ENCODE assay signal across 36 cellular contexts in the genomic region with DNA sequence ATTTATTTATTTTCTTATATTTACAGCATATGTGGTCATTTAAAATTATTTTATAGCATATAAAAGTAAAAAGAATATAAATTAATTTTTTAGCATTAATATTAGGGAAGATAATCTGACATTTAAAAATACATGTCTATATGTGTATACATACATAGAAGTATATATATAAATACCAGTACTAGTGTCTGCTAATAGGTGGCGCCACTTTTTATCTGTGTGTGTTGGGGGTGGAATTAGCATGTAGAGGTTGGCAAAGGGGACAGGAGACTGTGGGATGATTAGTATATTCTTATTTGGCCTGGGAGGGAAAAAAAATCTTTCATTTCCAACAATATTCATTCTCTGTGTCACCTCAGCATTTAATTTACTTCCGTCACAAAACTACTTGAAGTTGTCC.
DNase-seq lines count a peak whose midpoint lies in the region; ATAC-seq, FAIRE-seq and TF ChIP-seq lines count a peak whose summit lies in the region.
"Had no signal": no experiment of that assay in that cellular context is flagged by ENCODE, and none has a peak within 500 bp of the region (broad histone marks: within the 10 kb centered on the region; RNA-seq: fewer than 3 reads in every experiment).

No MANE protein-coding gene starts in this region.

- H3K27ac ChIP-seq in Karpas-422 (ENCODE audit: low read length), result no peak overlapping the region
- H3K27ac ChIP-seq in neural progenitor cell, result no peak overlapping the region
- no peak overlapping the region for H3K27ac ChIP-seq in CD4-positive, alpha-beta memory T cell (ENCODE audit: low read depth, low read length)
- H3K27ac ChIP-seq: BLaER1, coronary artery, esophagus muscularis mucosa, gastrocnemius medialis, hepatocyte, neutrophil, prostate gland, sigmoid colon, uterus had no signal

- FAIRE-seq in colon (lab: Jason Lieb, UNC), result peak; percentile 14
- FAIRE-seq: GM12891 had no signal

- no peaks in the 10 kb centered on the region for H4K20me1 ChIP-seq in Karpas-422 (ENCODE audit: insufficient read depth, low read depth, low read length)
- no peaks in the 10 kb centered on the region for H4K20me1 ChIP-seq in neural progenitor cell (ENCODE audit: low read depth)
- H4K20me1 ChIP-seq: BLaER1 had no signal

- H3K4me1 ChIP-seq in Karpas-422 (ENCODE audit: low read length), result no peaks in the 10 kb centered on the region
- H3K4me1 ChIP-seq in neural progenitor cell, result peaks cover 38% of the 10 kb centered on the region
- H3K4me1 ChIP-seq in CD4-positive, alpha-beta memory T cell (ENCODE audit: insufficient read depth, low read length), result no peaks in the 10 kb centered on the region
- H3K4me1 ChIP-seq: BLaER1, gastrocnemius medialis, prostate gland, sigmoid colon, uterus had no signal

- H3K9me3 ChIP-seq in Karpas-422 (ENCODE audit: low read length) (no peaks in the 10 kb centered on the region), neural progenitor cell (ENCODE audit: low read depth) (no peaks in the 10 kb centered on the region)
- no peaks in the 10 kb centered on the region for H3K9me3 ChIP-seq in CD4-positive, alpha-beta memory T cell (ENCODE audit: control insufficient read depth in 1 of 2, low read length in 2 of 2)
- H3K9me3 ChIP-seq: BLaER1, Caco-2, esophagus muscularis mucosa, gastrocnemius medialis, neutrophil, prostate gland, sigmoid colon, uterus had no signal

- H3K27ac Mint-ChIP-seq in neural progenitor cell (no peak overlapping the region), Calu3 (ENCODE audit: unreplicated experiment) (no peak overlapping the region)
- no peak overlapping the region for H3K27ac Mint-ChIP-seq in activated naive CD4-positive, alpha-beta T cell treated with anti-CD3 and anti-CD28 coated beads, Interleukin-2, amount 50 U/mL, for 72 hours
- H3K27ac Mint-ChIP-seq in CD4-positive, alpha-beta memory T cell, result no peak overlapping the region
- H3K27ac Mint-ChIP-seq: activated CD4-positive, alpha-beta memory T cell treated with anti-CD3 and anti-CD28 coated beads, Interleukin-2, amount 10 ng/mL, durations not matched to agents 7 days and 5 days; activated naive CD4-positive, alpha-beta T cell treated with anti-CD3 and anti-CD28 coated beads, Interleukin-2, amount 50 U/mL, for 24 hours; activated T-helper 2 cell treated with anti-CD3 and anti-CD28 coated beads, Interferon-gamma antibody, Interleukin-2, Interleukin-4, amounts not matched to agents 10 μg/mL and 5 μg/mL and 100 μg/mL, durations not matched to agents 14 hours and 24 hours and 36 hours; HFFc6; memory B cell; stimulated activated naive B cell treated with anti-CD40 and anti-IgM and Interleukin-4, amounts not matched to agents 10 μg/mL and 1 μg/mL and 100 μg/mL, for 72 hours; T-helper 17 cell had no signal

- H3K9me3 Mint-ChIP-seq in neural progenitor cell (peaks cover 2% of the 10 kb centered on the region), Calu3 (ENCODE audit: low read depth, unreplicated experiment) (peaks cover 3% of the 10 kb centered on the region)
- no peaks in the 10 kb centered on the region for H3K9me3 Mint-ChIP-seq in activated naive CD4-positive, alpha-beta T cell treated with anti-CD3 and anti-CD28 coated beads, Interleukin-2, amount 50 U/mL, for 72 hours
- no peaks in the 10 kb centered on the region for H3K9me3 Mint-ChIP-seq in CD4-positive, alpha-beta memory T cell
- H3K9me3 Mint-ChIP-seq: activated CD4-positive, alpha-beta memory T cell treated with anti-CD3 and anti-CD28 coated beads, Interleukin-2, amount 10 ng/mL, durations not matched to agents 7 days and 5 days; activated naive CD4-positive, alpha-beta T cell treated with anti-CD3 and anti-CD28 coated beads, Interleukin-2, amount 50 U/mL, for 24 hours; activated T-helper 2 cell treated with anti-CD3 and anti-CD28 coated beads, Interferon-gamma antibody, Interleukin-2, Interleukin-4, amounts not matched to agents 10 μg/mL and 5 μg/mL and 100 μg/mL, durations not matched to agents 14 hours and 24 hours and 36 hours; memory B cell; stimulated activated naive B cell treated with anti-CD40 and anti-IgM and Interleukin-4, amounts not matched to agents 10 μg/mL and 1 μg/mL and 100 μg/mL, for 72 hours had no signal

- H3K27me3 Mint-ChIP-seq in neural progenitor cell (ENCODE audit: insufficient read depth, low read depth) (peaks cover 6% of the 10 kb centered on the region), Calu3 (ENCODE audit: unreplicated experiment) (no peaks in the 10 kb centered on the region)
- H3K27me3 Mint-ChIP-seq in CD4-positive, alpha-beta memory T cell, result no peaks in the 10 kb centered on the region
- H3K27me3 Mint-ChIP-seq: activated CD4-positive, alpha-beta memory T cell treated with anti-CD3 and anti-CD28 coated beads, Interleukin-2, amount 10 ng/mL, durations not matched to agents 7 days and 5 days; activated naive CD4-positive, alpha-beta T cell treated with anti-CD3 and anti-CD28 coated beads, Interleukin-2, amount 50 U/mL, for 24 hours; memory B cell; stimulated activated naive B cell treated with anti-CD40 and anti-IgM and Interleukin-4, amounts not matched to agents 10 μg/mL and 1 μg/mL and 100 μg/mL, for 72 hours; T-helper 17 cell had no signal

- TF ChIP-seq CTCF in neural progenitor cell (IDR thresholded peaks at IDR 0.05) (peak; percentile 39), Calu3 (IDR thresholded peaks at IDR 0.05; ENCODE audit: unreplicated experiment) (no peak)

- H3K27me3 ChIP-seq in Karpas-422 (ENCODE audit: low read length) (no peaks in the 10 kb centered on the region), neural progenitor cell (no peaks in the 10 kb centered on the region)
- H3K27me3 ChIP-seq in CD4-positive, alpha-beta memory T cell (ENCODE audit: insufficient read depth, low read length), result no peaks in the 10 kb centered on the region
- H3K27me3 ChIP-seq: BLaER1, esophagus muscularis mucosa, gastrocnemius medialis, hepatocyte, neutrophil, sigmoid colon, uterus had no signal

- intact Hi-C loops in CD4-positive, alpha-beta memory T cell (cut with micrococcal nuclease), result no loop called here
- intact Hi-C loops in Calu3 (cut with micrococcal nuclease; ENCODE audit: unreplicated experiment), result no loop called here

- H3F3A ChIP-seq in neural progenitor cell (ENCODE audit: low read depth), result peaks cover 12% of the 10 kb centered on the region

- H3K4me3 Mint-ChIP-seq in neural progenitor cell (no peak overlapping the region), Calu3 (ENCODE audit: low read depth, unreplicated experiment) (no peak overlapping the region)
- H3K4me3 Mint-ChIP-seq in CD4-positive, alpha-beta memory T cell, result no peak overlapping the region
- H3K4me3 Mint-ChIP-seq: activated CD4-positive, alpha-beta memory T cell treated with anti-CD3 and anti-CD28 coated beads, Interleukin-2, amount 10 ng/mL, durations not matched to agents 7 days and 5 days; activated naive CD4-positive, alpha-beta T cell treated with anti-CD3 and anti-CD28 coated beads, Interleukin-2, amount 50 U/mL, for 24 hours; HFFc6; memory B cell; stimulated activated naive B cell treated with anti-CD40 and anti-IgM and Interleukin-4, amounts not matched to agents 10 μg/mL and 1 μg/mL and 100 μg/mL, for 72 hours; T-helper 17 cell had no signal

- H3K4me3 ChIP-seq in Karpas-422 (ENCODE audit: low read length) (no peak overlapping the region), neural progenitor cell (no peak overlapping the region)
- no peak overlapping the region for H3K4me3 ChIP-seq in CD4-positive, alpha-beta memory T cell (ENCODE audit: low read length in 2 of 2)
- H3K4me3 ChIP-seq: BLaER1, coronary artery, esophagus muscularis mucosa, gastrocnemius medialis, hepatocyte, prostate gland, sigmoid colon, uterus had no signal

- H3K9me2 ChIP-seq in Karpas-422 (replicated peaks; ENCODE audit: insufficient read depth, low read length), result no peaks in the 10 kb centered on the region

- ATAC-seq in activated naive CD4-positive, alpha-beta T cell treated with anti-CD3 and anti-CD28 coated beads, Interleukin-2, amount 50 U/mL, for 72 hours, result no peak
- ATAC-seq: gastrocnemius medialis; left lobe of liver; SK-N-SH treated with all-trans-retinoic acid at 6 μM for 48 hours; stimulated activated naive B cell treated with anti-CD40 and anti-IgM and Interleukin-4, amounts not matched to agents 10 μg/mL and 1 μg/mL and 100 μg/mL, for 72 hours; T-helper 17 cell had no signal

- H3K36me3 Mint-ChIP-seq in neural progenitor cell (peaks cover under 1% of the 10 kb centered on the region), Calu3 (ENCODE audit: insufficient read depth, unreplicated experiment) (no peaks in the 10 kb centered on the region)
- peaks cover 0 to under 1% of the 10 kb centered on the region in 2 donors for H3K36me3 Mint-ChIP-seq in activated naive CD4-positive, alpha-beta T cell treated with anti-CD3 and anti-CD28 coated beads, Interleukin-2, amount 50 U/mL, for 72 hours
- peaks cover 0 to 7% of the 10 kb centered on the region in 2 donors for H3K36me3 Mint-ChIP-seq in CD4-positive, alpha-beta memory T cell

- POLR2A ChIA-PET in CD4-positive, alpha-beta memory T cell (lab: Charles Lee; ENCODE audit: partially characterized antibody), result no interaction called here

- no peaks in the 10 kb centered on the region for H3K79me2 ChIP-seq in Karpas-422 (ENCODE audit: low read length)
- no peaks in the 10 kb centered on the region for H3K79me2 ChIP-seq in neural progenitor cell (ENCODE audit: low read depth)
- H3K79me2 ChIP-seq: hepatocyte had no signal

- H3K4me1 Mint-ChIP-seq in neural progenitor cell (peaks cover 36% of the 10 kb centered on the region), Calu3 (ENCODE audit: low read depth, unreplicated experiment) (peaks cover 13% of the 10 kb centered on the region)
- no peaks in the 10 kb centered on the region for H3K4me1 Mint-ChIP-seq in CD4-positive, alpha-beta memory T cell
- H3K4me1 Mint-ChIP-seq: activated CD4-positive, alpha-beta memory T cell treated with anti-CD3 and anti-CD28 coated beads, Interleukin-2, amount 10 ng/mL, durations not matched to agents 7 days and 5 days; activated naive CD4-positive, alpha-beta T cell treated with anti-CD3 and anti-CD28 coated beads, Interleukin-2, amount 50 U/mL, for 24 hours; T-helper 17 cell had no signal

- no peak overlapping the region for H2AFZ ChIP-seq in Karpas-422 (ENCODE audit: low read length)
- no peak overlapping the region for H2AFZ ChIP-seq in neural progenitor cell (replicated peaks)
- H2AFZ ChIP-seq: hepatocyte had no signal

- DNase-seq in NCI-H2171 treated with DMSO at 0.1 percent for 48 hours (lab: John Stamatoyannopoulos, UW) (peak; percentile 3), NCI-H2171 (lab: John Stamatoyannopoulos, UW) (no peak), Karpas-422 (peak; percentile 43), neural progenitor cell (ENCODE audit: low spot score) (no peak), Calu3 (no peak)
- DNase-seq in activated naive CD4-positive, alpha-beta T cell treated with anti-CD3 and anti-CD28 coated beads, Interleukin-2, amount 50 U/mL, for 72 hours (ENCODE audit: low spot score in 2 of 2), result no peak
- no peak for DNase-seq in CD4-positive, alpha-beta memory T cell
- DNase-seq: ACHN; activated CD4-positive, alpha-beta memory T cell treated with anti-CD3 and anti-CD28 coated beads, Interleukin-2, amount 10 ng/mL, durations not matched to agents 7 days and 5 days; activated CD4-positive, alpha-beta T cell treated with anti-CD3 and anti-CD28 coated beads for 1 hour; anterior cingulate cortex; Caco-2; effector memory CD4-positive, alpha-beta T cell; EL; gastrocnemius medialis; HFFc6; NCI-H1048; NCI-H1694 treated with DMSO at 0.1 percent for 48 hours; NCI-H345; sigmoid colon; stimulated activated naive B cell treated with anti-CD40 and anti-IgM and Interleukin-4, amounts not matched to agents 10 μg/mL and 1 μg/mL and 100 μg/mL, for 72 hours; T-helper 17 cell; uterus had no signal

- H3K4me2 ChIP-seq in Karpas-422 (ENCODE audit: low read depth, low read length, poor library complexity, severe bottlenecking) (no peak overlapping the region), neural progenitor cell (no peak overlapping the region)
- H3K4me2 ChIP-seq: BLaER1, hepatocyte had no signal

- H3K36me3 ChIP-seq in Karpas-422 (ENCODE audit: insufficient read depth, low read length) (no peaks in the 10 kb centered on the region), neural progenitor cell (no peaks in the 10 kb centered on the region)
- H3K36me3 ChIP-seq in CD4-positive, alpha-beta memory T cell (ENCODE audit: insufficient read depth, low read length), result no peaks in the 10 kb centered on the region
- H3K36me3 ChIP-seq: BLaER1, esophagus muscularis mucosa, gastrocnemius medialis, neutrophil, prostate gland, sigmoid colon, uterus had no signal

- H3K9ac ChIP-seq in Karpas-422 (ENCODE audit: low read length) (no peak overlapping the region), neural progenitor cell (no peak overlapping the region)
- H3K9ac ChIP-seq: BLaER1 had no signal

- CTCF ChIA-PET in CD4-positive, alpha-beta memory T cell (lab: Charles Lee; ENCODE audit: partially characterized antibody), result no interaction called here
- CTCF ChIA-PET in Calu3 (lab: Charles Lee), result interaction anchor here (0.5 kb wide), 1 partner anchor 1195 kb away, joined by 3 read pairs; no protein-coding TSS in a partner anchor

- BruUV-seq in Calu3 (replicated peaks; lab: Mats Ljungman, UMichigan), result no TSS peak

Comparison
In these comparisons a context has a peak if more than half of its experiments do, and no peak if none do; other contexts are left out.
1. DNase-seq: peak in NCI-H2171 treated with DMSO at 0.1 percent for 48 hours (single experiment) and Karpas-422 (single experiment); none in NCI-H2171 (single experiment), neural progenitor cell (single experiment), activated naive CD4-positive, alpha-beta T cell treated with anti-CD3 and anti-CD28 coated beads, Interleukin-2, amount 50 U/mL, for 72 hours (0 of 2), CD4-positive, alpha-beta memory T cell (0 of 5) and Calu3 (single experiment).